Comparison of ENCODE assay signal across 13 cellular contexts in the genomic region with DNA sequence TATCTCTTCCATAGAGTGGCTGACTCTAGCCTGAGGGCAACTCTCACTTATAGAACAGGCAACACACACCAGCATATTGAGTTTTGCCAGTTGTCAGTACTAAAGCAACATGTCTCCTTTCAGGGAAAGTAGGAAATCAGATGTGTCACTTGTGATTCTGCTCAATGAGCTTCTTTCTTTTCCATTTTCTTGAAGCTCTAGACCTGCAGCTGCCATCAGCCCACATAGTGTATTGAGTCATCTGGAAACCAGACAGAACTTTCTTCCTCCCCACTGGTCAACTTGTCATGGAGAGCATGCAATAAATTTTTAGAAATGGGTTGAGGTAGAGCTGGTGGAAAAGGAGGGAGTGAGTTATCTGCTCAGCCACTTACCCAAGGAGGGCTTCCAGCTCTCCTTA.
A peak's percentile ranks its signal among the peaks of the same experiment; 100 is the strongest.
DNase-seq lines count a peak whose midpoint lies in the region; ATAC-seq and TF ChIP-seq lines count a peak whose summit lies in the region.
"Had no signal": no experiment of that assay in that cellular context is flagged by ENCODE, and none has a peak within 500 bp of the region (broad histone marks: within the 10 kb centered on the region; RNA-seq: fewer than 3 reads in every experiment).

No MANE protein-coding gene starts in this region.

- peaks cover 31% of the 10 kb centered on the region for H3K4me1 Mint-ChIP-seq in activated naive CD4-positive, alpha-beta T cell treated with anti-CD3 and anti-CD28 coated beads, Interleukin-2, amount 50 U/mL, for 24 hours
- peaks cover 43% of the 10 kb centered on the region for H3K4me1 Mint-ChIP-seq in stimulated activated naive CD8-positive, alpha-beta T cell treated with anti-CD3 and anti-CD28 coated beads, Interleukin-15, Interleukin-2, amounts not matched to agents 100 ng/mL and 50 ng/mL, for 24 hours (ENCODE audit: low read depth)

- no peak for TF ChIP-seq CTCF in sigmoid colon (IDR thresholded peaks at IDR 0.05)

- H3K9me3 ChIP-seq in sigmoid colon: no peaks in the 10 kb centered on the region
- H3K9me3 ChIP-seq: tibial nerve had no signal

- no peaks in the 10 kb centered on the region for H3K9me3 Mint-ChIP-seq in activated naive CD4-positive, alpha-beta T cell treated with anti-CD3 and anti-CD28 coated beads, Interleukin-2, amount 50 U/mL, for 24 hours
- H3K9me3 Mint-ChIP-seq in stimulated activated naive CD8-positive, alpha-beta T cell treated with anti-CD3 and anti-CD28 coated beads, Interleukin-15, Interleukin-2, amounts not matched to agents 100 ng/mL and 50 ng/mL, for 24 hours: peaks cover 11% of the 10 kb centered on the region

- no peak for DNase-seq in activated naive CD4-positive, alpha-beta T cell (lab: John Stamatoyannopoulos, UW)
- DNase-seq in M059J (ENCODE audit: low read depth): peak; percentile 39
- DNase-seq in NCI-H146 treated with DMSO at 0.1 percent for 48 hours (lab: John Stamatoyannopoulos, UW; ENCODE audit: unreplicated experiment): no peak
- DNase-seq in sigmoid colon: no peak
- no peak for DNase-seq in stimulated activated CD4-positive, alpha-beta T cell treated with anti-CD3 and anti-CD28 coated beads, Interleukin-1b, Interleukin-23, amount 100 ng/mL, for 48 hours
- DNase-seq: activated CD4-positive, alpha-beta T cell treated with anti-CD3 and anti-CD28 coated beads for 48 hours had no signal

- H3K4me3 ChIP-seq in sigmoid colon: no peak overlapping the region
- H3K4me3 ChIP-seq: tibial nerve had no signal

- H3K27ac ChIP-seq in sigmoid colon: no peak overlapping the region
- H3K27ac ChIP-seq: RWPE1, tibial nerve had no signal

- H3K36me3 ChIP-seq in sigmoid colon: no peaks in the 10 kb centered on the region
- H3K36me3 ChIP-seq: tibial nerve had no signal

- no peaks in the 10 kb centered on the region for H3K27me3 Mint-ChIP-seq in activated naive CD4-positive, alpha-beta T cell treated with anti-CD3 and anti-CD28 coated beads, Interleukin-2, amount 50 U/mL, for 24 hours
- no peaks in the 10 kb centered on the region for H3K27me3 Mint-ChIP-seq in stimulated activated naive CD8-positive, alpha-beta T cell treated with anti-CD3 and anti-CD28 coated beads, Interleukin-15, Interleukin-2, amounts not matched to agents 100 ng/mL and 50 ng/mL, for 24 hours
- H3K27me3 Mint-ChIP-seq: brain, IgD-negative memory B cell had no signal

- peak; percentile 58 for ATAC-seq in HG02763 (IDR thresholded peaks at IDR 0.05; ENCODE audit: unreplicated experiment)

- H3K4me3 Mint-ChIP-seq in activated naive CD4-positive, alpha-beta T cell treated with anti-CD3 and anti-CD28 coated beads, Interleukin-2, amount 50 U/mL, for 24 hours: no peak overlapping the region
- H3K4me3 Mint-ChIP-seq in stimulated activated naive CD8-positive, alpha-beta T cell treated with anti-CD3 and anti-CD28 coated beads, Interleukin-15, Interleukin-2, amounts not matched to agents 100 ng/mL and 50 ng/mL, for 24 hours: no peak overlapping the region
- H3K4me3 Mint-ChIP-seq: brain had no signal

- H3K27ac Mint-ChIP-seq in activated naive CD4-positive, alpha-beta T cell treated with anti-CD3 and anti-CD28 coated beads, Interleukin-2, amount 50 U/mL, for 24 hours: peak overlapping the region; percentile 31
- H3K27ac Mint-ChIP-seq in stimulated activated naive CD8-positive, alpha-beta T cell treated with anti-CD3 and anti-CD28 coated beads, Interleukin-15, Interleukin-2, amounts not matched to agents 100 ng/mL and 50 ng/mL, for 24 hours: peak overlapping the region; percentile 77
- H3K27ac Mint-ChIP-seq: IgD-negative memory B cell had no signal

- intact Hi-C loops in sigmoid colon (cut with DNase I): no loop called here

- no peak for TF ChIP-seq EP300 in sigmoid colon (IDR thresholded peaks at IDR 0.05)

- no peaks in the 10 kb centered on the region for H3K27me3 ChIP-seq in sigmoid colon
- H3K27me3 ChIP-seq: tibial nerve had no signal

- H3K36me3 Mint-ChIP-seq in activated naive CD4-positive, alpha-beta T cell treated with anti-CD3 and anti-CD28 coated beads, Interleukin-2, amount 50 U/mL, for 24 hours: peaks cover 4% of the 10 kb centered on the region
- H3K36me3 Mint-ChIP-seq in stimulated activated naive CD8-positive, alpha-beta T cell treated with anti-CD3 and anti-CD28 coated beads, Interleukin-15, Interleukin-2, amounts not matched to agents 100 ng/mL and 50 ng/mL, for 24 hours (ENCODE audit: low read depth): peaks cover 5% of the 10 kb centered on the region
- H3K36me3 Mint-ChIP-seq: brain had no signal

- TF ChIP-seq POLR2A in sigmoid colon (IDR thresholded peaks at IDR 0.05): no peak

- H3K4me1 ChIP-seq in sigmoid colon: no peaks in the 10 kb centered on the region
- H3K4me1 ChIP-seq: tibial nerve had no signal
